In genomic region chr12:106481246-106481645, GRCh38 we compare ENCODE assay signal across 21 cellular contexts.
"Had no signal": no experiment of that assay in that cellular context is flagged by ENCODE, and none has a peak within 500 bp of the region (broad histone marks: within the 10 kb centered on the region; RNA-seq: fewer than 3 reads in every experiment).

No MANE protein-coding gene starts in this region.

- H3K9ac ChIP-seq: SK-N-SH had no signal

- H3K27me3 ChIP-seq: MG63 had no signal

- H3K4me2 ChIP-seq: SK-N-SH had no signal

- DNase-seq: IMR-90, Karpas-422, KG1, MG63, NCI-H1092 treated with DMSO at 0.1 percent for 48 hours, NCI-H1436, NCI-H187, NCI-H2029, NCI-H2081 treated with DMSO at 0.1 percent for 48 hours, NCI-H2171, NCI-H226, NCI-H446, NCI-H510A, NCI-H524 treated with DMSO at 0.1 percent for 48 hours, NCI-H69, NCI-H774, RPMI8226, SHP77, SK-N-SH had no signal

- H3K4me3 ChIP-seq: MG63 had no signal

- H3K9me3 ChIP-seq: MG63, SK-N-SH had no signal

- FAIRE-seq: HepG2, RCC 7860 had no signal

- H3K36me3 ChIP-seq: MG63 had no signal
